In genomic region chr20:14178528-14178927, GRCh38 we compare ENCODE assay signal across 24 cellular contexts.
"Had no signal": no experiment of that assay in that cellular context is flagged by ENCODE, and none has a peak within 500 bp of the region (broad histone marks: within the 10 kb centered on the region; RNA-seq: fewer than 3 reads in every experiment).

No MANE protein-coding gene starts in this region.

- H3K4me3 ChIP-seq: colonic mucosa, esophagus squamous epithelium, gastrocnemius medialis, heart right ventricle, left lung, lower lobe of right lung, mucosa of descending colon had no signal

- DNase-seq: colonic mucosa; cortex of kidney; effector CD8-positive, alpha-beta T cell; effector memory CD8-positive, alpha-beta T cell; endodermal cell; erythroblast; esophagus squamous epithelium; foreskin melanocyte; gastrocnemius medialis; glutamatergic neuron; head of caudate nucleus; heart right ventricle; hippocampal formation; left cardiac atrium; left lung; left ventricle myocardium superior; lower lobe of right lung; mesenchymal stem cell; mucosa of descending colon had no signal

- H3K36me3 ChIP-seq: colonic mucosa, esophagus squamous epithelium, gastrocnemius medialis, heart right ventricle, left lung, lower lobe of right lung had no signal

- H3K4me1 ChIP-seq: colonic mucosa, esophagus squamous epithelium, gastrocnemius medialis, heart right ventricle, left lung, lower lobe of right lung had no signal

- H3K27ac ChIP-seq: colonic mucosa, epithelial cell of prostate, esophagus squamous epithelium, gastrocnemius medialis, heart right ventricle, left lung, lower lobe of right lung had no signal

- ATAC-seq: effector memory CD8-positive, alpha-beta T cell; esophagus mucosa; gastrocnemius medialis; heart right ventricle; left cardiac atrium; left lung; left ventricle myocardium superior; lower lobe of right lung; mucosa of descending colon had no signal

- H3K9me3 ChIP-seq: colonic mucosa, gastrocnemius medialis had no signal

- FAIRE-seq: endometrium, islet of Langerhans, keratinocyte had no signal

- H3K27me3 ChIP-seq: colonic mucosa, esophagus squamous epithelium, gastrocnemius medialis, heart right ventricle, left lung had no signal
